ENCODE assay signal across 9 cellular contexts in the genomic region with DNA sequence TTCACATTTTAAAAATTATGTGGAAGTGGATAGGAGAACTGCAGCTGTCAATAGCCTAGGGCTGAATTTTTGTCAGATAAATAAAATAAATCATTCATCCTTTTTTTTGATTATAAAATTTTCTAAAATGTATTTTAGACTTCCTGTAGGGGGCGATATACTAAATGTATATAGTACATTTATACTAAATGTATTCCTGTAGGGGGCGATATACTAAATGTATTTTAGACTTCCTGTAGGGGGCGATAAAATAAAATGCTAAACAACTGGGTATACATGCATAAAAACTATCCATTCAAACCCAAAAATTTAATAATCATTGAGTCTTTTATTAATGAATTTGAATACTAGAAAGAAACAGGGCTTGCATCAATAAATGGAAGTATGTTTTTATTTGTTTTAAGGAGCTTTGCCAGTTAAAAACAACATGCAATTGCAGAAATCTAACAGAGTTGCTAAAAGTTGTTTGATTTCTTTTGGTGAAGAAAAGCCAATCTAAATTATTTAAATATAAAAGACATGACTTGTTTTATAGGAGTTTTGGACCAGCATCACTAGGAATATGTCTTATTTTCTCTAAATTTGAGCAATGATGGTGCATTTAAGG. TPM values are rescaled to one million over a fixed set of nuclear protein-coding genes. Genes with fewer than 3 reads are reported as not detected.
DNase-seq lines count a peak whose midpoint lies in the region; ATAC-seq and TF ChIP-seq lines count a peak whose summit lies in the region.
"Had no signal": no experiment of that assay in that cellular context is flagged by ENCODE, and none has a peak within 500 bp of the region (broad histone marks: within the 10 kb centered on the region; RNA-seq: fewer than 3 reads in every experiment).

No MANE protein-coding gene starts in this region.

- H3F3A ChIP-seq in PC-9 (ENCODE audit: insufficient read depth, low read depth), result peaks cover 2% of the 10 kb centered on the region; the same call in 1 of the 2 replicates

- POLR2A ChIA-PET in PC-9 (lab: Charles Lee; ENCODE audit: unreplicated experiment), result no interaction called here

- no peaks in the 10 kb centered on the region for H3K79me2 ChIP-seq in PC-9 (ENCODE audit: low read depth)

- BruUV-seq in PC-9 (replicated peaks; lab: Mats Ljungman, UMichigan), result no TSS peak

- TF ChIP-seq CTCF in PC-9 (conservative IDR thresholded peaks at IDR 0.05) (peak; percentile 100), epithelial cell of esophagus (IDR thresholded peaks at IDR 0.05; ENCODE audit: insufficient read depth, low read depth, low read length, missing control alignments) (peak; percentile 35), retinal pigment epithelial cell (conservative IDR thresholded peaks at IDR 0.05; ENCODE audit: low read depth, low read length) (peak; percentile 68)

- no peaks in the 10 kb centered on the region for H3K27me3 ChIP-seq in PC-9 (ENCODE audit: insufficient read depth, low read depth)

- H3K9me3 ChIP-seq in PC-9 (ENCODE audit: insufficient read depth, low read depth), result no peaks in the 10 kb centered on the region

- no peak overlapping the region for H3K4me2 ChIP-seq in PC-9

- ATAC-seq in HG03460 (IDR thresholded peaks at IDR 0.05; ENCODE audit: unreplicated experiment), result no peak

- intact Hi-C loops in PC-9 (cut with micrococcal nuclease; ENCODE audit: unreplicated experiment), result loop anchor here (10.0 kb wide), 2 partner anchors 205 to 585 kb away; a partner anchor contains a TSS

- H3K27ac ChIP-seq in PC-9, result no peak overlapping the region

- H3K4me3 ChIP-seq in PC-9 (no peak overlapping the region), epithelial cell of esophagus (ENCODE audit: low read length) (no peak overlapping the region), retinal pigment epithelial cell (ENCODE audit: low read length) (no peak overlapping the region)

- peaks cover 7% of the 10 kb centered on the region for H3K4me1 ChIP-seq in PC-9 (replicated peaks; ENCODE audit: insufficient read depth)

- DNase-seq in NCI-H2227 (lab: John Stamatoyannopoulos, UW; ENCODE audit: unreplicated experiment) (peak; percentile 71), NCI-H2227 treated with DMSO at 0.1 percent for 48 hours (lab: John Stamatoyannopoulos, UW) (no peak), HT-29 (ENCODE audit: low spot score) (peak; percentile 39), PC-9 (peak in 1 of 2 experiments; percentile 47), epithelial cell of esophagus (ENCODE audit: low read depth) (no peak), retinal pigment epithelial cell (ENCODE audit: low read depth) (no peak), AG08395 (ENCODE audit: low spot score) (no peak)

- H4K20me1 ChIP-seq in PC-9 (ENCODE audit: insufficient read depth), result no peaks in the 10 kb centered on the region

- no peak overlapping the region for H2AFZ ChIP-seq in PC-9

- CTCF ChIA-PET in PC-9 (lab: Charles Lee), result interaction anchor here (0.6 kb wide), 1 partner anchor 1536 kb away, joined by 5 read pairs; no protein-coding TSS in a partner anchor

- no peaks in the 10 kb centered on the region for H3K36me3 ChIP-seq in PC-9 (ENCODE audit: low read depth)

- no peaks in the 10 kb centered on the region for H3K9me2 ChIP-seq in PC-9 (ENCODE audit: insufficient read depth)

RNA-seq across cellular contexts. Expression of a gene that starts 31.4 kb away (rescaled TPM):
- total RNA-seq in HT-29 (2014; rRNA removed; shearing (Covaris generic)), result not detected in 2 replicates
- total RNA-seq in PC-9 (2021), result not detected in 2 replicates
- total RNA-seq: CD8-positive, alpha-beta memory T cell had no signal

RNA-seq across cellular contexts. Expression of a gene that starts 46.8 kb away (rescaled TPM):
- total RNA-seq in HT-29 (2014; rRNA removed; shearing (Covaris generic)), result 0.23 and 0.36 TPM in 2 replicates
- not detected in 2 replicates for total RNA-seq in PC-9 (2021)
- total RNA-seq: CD8-positive, alpha-beta memory T cell had no signal

Comparison
In these comparisons a context has a peak if more than half of its experiments do, and no peak if none do; other contexts are left out.
1. DNase-seq: peak in NCI-H2227 (single experiment) and HT-29 (single experiment); none in NCI-H2227 treated with DMSO at 0.1 percent for 48 hours (single experiment), epithelial cell of esophagus (single experiment), retinal pigment epithelial cell (single experiment) and AG08395 (single experiment).
2. CTCF ChIP-seq: peak in every context shown above with its lines; median percentile 100 in PC-9; 68 in retinal pigment epithelial cell; 35 in epithelial cell of esophagus.